ENCODE assay signal across 1 cellular context in genomic region chr18:42446195-42446594, GRCh38.
TF ChIP-seq lines count a peak whose summit lies in the region.

No MANE protein-coding gene starts in this region.

TF ChIP-seq in HepG2, 621 proteins besides CTCF, POLR2A, EP300 and RAD21 (continued from another document):
- TF ChIP-seq FUBP1 (CRISPR knock-in tag; IDR thresholded peaks at IDR 0.05; ENCODE audit: borderline replicate concordance) (no peak), ZNF329 (CRISPR knock-in tag; IDR thresholded peaks at IDR 0.05; ENCODE audit: low read depth) (no peak), ZNF770 (CRISPR knock-in tag; IDR thresholded peaks at IDR 0.05) (no peak), MAX (IDR thresholded peaks at IDR 0.05) (no peak), LRRFIP1 (CRISPR knock-in tag; conservative IDR thresholded peaks at IDR 0.05) (no peak), PCBP1 (IDR thresholded peaks at IDR 0.05; ENCODE audit: borderline replicate concordance, low read depth, low read length) (no peak), ZNF839 (CRISPR knock-in tag; IDR thresholded peaks at IDR 0.05; ENCODE audit: borderline replicate concordance) (no peak), MLLT10 (CRISPR knock-in tag; IDR thresholded peaks at IDR 0.05) (no peak), ZNF790 (CRISPR knock-in tag; IDR thresholded peaks at IDR 0.05; ENCODE audit: borderline replicate concordance) (no peak), JUND (CRISPR knock-in tag; IDR thresholded peaks at IDR 0.05) (peak; percentile 84), TCF12 (IDR thresholded peaks at IDR 0.05) (no peak), TCF12 (CRISPR knock-in tag; IDR thresholded peaks at IDR 0.05) (no peak), MTA1 (CRISPR knock-in tag; IDR thresholded peaks at IDR 0.05; ENCODE audit: borderline replicate concordance) (no peak), SYNCRIP (IDR thresholded peaks at IDR 0.05; ENCODE audit: insufficient read depth, low read depth, low read length) (no peak), FOXM1 (CRISPR knock-in tag; IDR thresholded peaks at IDR 0.05) (no peak)
